Comparison of ENCODE assay signal across 17 cellular contexts in the genomic region with DNA sequence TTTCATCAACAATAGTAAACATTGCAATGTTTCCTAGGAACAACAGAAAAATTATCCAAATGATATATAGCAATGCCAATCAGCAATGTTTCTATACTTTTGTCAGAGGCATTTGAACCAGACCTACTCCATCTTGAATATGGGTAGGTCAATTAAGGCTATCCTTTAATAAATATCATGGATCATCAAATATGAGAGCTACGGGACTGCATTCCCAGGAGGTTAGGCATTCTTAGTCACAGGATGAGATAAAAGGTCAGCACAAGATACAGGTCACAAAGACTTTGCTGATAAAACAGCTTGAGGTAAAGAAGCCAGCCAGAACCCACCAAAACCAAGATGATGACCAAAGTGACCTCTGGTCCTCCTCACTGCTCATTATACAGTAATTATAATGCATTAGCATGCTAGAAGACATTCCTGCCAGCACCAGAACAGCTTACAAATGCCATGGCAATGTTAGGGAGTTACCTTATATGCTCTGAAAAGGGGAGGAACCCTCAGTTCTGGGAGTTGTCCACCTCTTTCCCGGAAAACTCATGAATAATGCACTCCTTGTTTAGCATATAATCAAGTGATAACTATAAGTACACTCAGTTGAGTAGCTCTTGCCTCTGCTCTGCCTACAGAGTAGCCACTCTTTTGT. TPM values are rescaled to one million over a fixed set of nuclear protein-coding genes. Genes with fewer than 3 reads are reported as not detected.
DNase-seq lines count a peak whose midpoint lies in the region; ATAC-seq, FAIRE-seq and TF ChIP-seq lines count a peak whose summit lies in the region.
"Had no signal": no experiment of that assay in that cellular context is flagged by ENCODE, and none has a peak within 500 bp of the region (broad histone marks: within the 10 kb centered on the region; RNA-seq: fewer than 3 reads in every experiment).

No MANE protein-coding gene starts in this region.

- DNase-seq in left ventricle myocardium inferior (no peak), right atrium auricular region (ENCODE audit: low spot score) (no peak), endothelial cell of umbilical vein (ENCODE audit: low read depth, low spot score) (no peak), CD14-positive monocyte (ENCODE audit: low spot score) (no peak), sciatic nerve (ENCODE audit: low spot score) (no peak)
- DNase-seq: activated B cell treated with CpG ODN at 0.5 μM for 24 hours; activated naive CD4-positive, alpha-beta T cell treated with anti-CD3 and anti-CD28 coated beads, Interleukin-2, amount 10 ng/mL, durations not matched to agents 7 days and 5 days; GDM1; heart right ventricle; kidney; NCI-H1694; NCI-H524 treated with DMSO at 0.1 percent for 48 hours; T-helper 1 cell had no signal

- H3K27ac Mint-ChIP-seq in CD14-positive monocyte: peak overlapping the region in 2 of 7 donors; percentile 42 to 95
- H3K27ac Mint-ChIP-seq: activated B cell treated with CpG ODN at 0.5 μM for 24 hours; activated naive CD4-positive, alpha-beta T cell treated with anti-CD3 and anti-CD28 coated beads, Interleukin-2, amount 10 ng/mL, durations not matched to agents 7 days and 5 days had no signal

- TF ChIP-seq POLR2A in endothelial cell of umbilical vein (IDR thresholded peaks at IDR 0.05; ENCODE audit: low read depth, low read length): no peak

- CTCF ChIA-PET in endothelial cell of umbilical vein (lab: Charles Lee): interaction anchor here (0.8 to 3.3 kb wide), 5 partner anchors 9 to 37 kb away, joined by 3 to 48 read pairs (median 7); partner anchors contain the start of gene SERPINB6

- no peaks in the 10 kb centered on the region for H4K20me1 ChIP-seq in endothelial cell of umbilical vein (replicated peaks; ENCODE audit: control insufficient read depth, extremely low read depth, insufficient read depth, low read length)

- no peaks in the 10 kb centered on the region for H3K9me3 ChIP-seq in left ventricle myocardium inferior (replicated peaks)
- no peaks in the 10 kb centered on the region for H3K9me3 ChIP-seq in right atrium auricular region
- H3K9me3 ChIP-seq in endothelial cell of umbilical vein (replicated peaks; ENCODE audit: control insufficient read depth, insufficient read depth, low read length): no peaks in the 10 kb centered on the region
- H3K9me3 ChIP-seq in mucosa of stomach (ENCODE audit: control insufficient read depth, low read length): no peaks in the 10 kb centered on the region
- H3K9me3 ChIP-seq: heart right ventricle had no signal

- no peaks in the 10 kb centered on the region for H3K27me3 Mint-ChIP-seq in CD14-positive monocyte (ENCODE audit: low read depth in 3 of 3)

- no TSS peak for BruUV-seq in endothelial cell of umbilical vein (replicated peaks; lab: Mats Ljungman, UMichigan)

- H3K27me3 ChIP-seq in left ventricle myocardium inferior (ENCODE audit: low read depth) (no peaks in the 10 kb centered on the region), right atrium auricular region (no peaks in the 10 kb centered on the region), endothelial cell of umbilical vein (ENCODE audit: control insufficient read depth in 2 of 2, insufficient read depth in 2 of 2, low read length in 2 of 2) (no peaks in the 10 kb centered on the region), mucosa of stomach (ENCODE audit: control insufficient read depth, insufficient read depth, low read length) (no peaks in the 10 kb centered on the region)
- H3K27me3 ChIP-seq: cardiac muscle cell, heart right ventricle had no signal

- H3K4me3 Mint-ChIP-seq in CD14-positive monocyte: no peak overlapping the region
- H3K4me3 Mint-ChIP-seq: activated B cell treated with CpG ODN at 0.5 μM for 24 hours; activated naive CD4-positive, alpha-beta T cell treated with anti-CD3 and anti-CD28 coated beads, Interleukin-2, amount 10 ng/mL, durations not matched to agents 7 days and 5 days had no signal

- dilution Hi-C loops in endothelial cell of umbilical vein (cut with MboI; ENCODE audit: extremely low pct_ligation_motif_present, low sequenced_read_pairs): no loop called here

- FAIRE-seq in endothelial cell of umbilical vein (lab: Jason Lieb, UNC): no peak
- FAIRE-seq: kidney had no signal

- no peak for TF ChIP-seq CTCF in left ventricle myocardium inferior (IDR thresholded peaks at IDR 0.05; ENCODE audit: borderline replicate concordance)
- no peak for TF ChIP-seq CTCF in right atrium auricular region (IDR thresholded peaks at IDR 0.05)
- TF ChIP-seq CTCF in endothelial cell of umbilical vein (IDR thresholded peaks at IDR 0.05; ENCODE audit: extremely low read depth in 1 of 2, insufficient read depth in 1 of 2, low read depth in 1 of 2, low read length in 2 of 2): no peak
- no peak for TF ChIP-seq CTCF in CD14-positive monocyte (IDR thresholded peaks at IDR 0.05)

- H3K79me2 ChIP-seq in endothelial cell of umbilical vein (ENCODE audit: control insufficient read depth, insufficient read depth, low read length): no peaks in the 10 kb centered on the region

- H3K9ac ChIP-seq in endothelial cell of umbilical vein (replicated peaks; ENCODE audit: extremely low read depth, insufficient read depth, low read length) (no peak overlapping the region), mucosa of stomach (ENCODE audit: low read length) (peak overlapping the region; percentile 1)

- H3K36me3 Mint-ChIP-seq in CD14-positive monocyte: no peaks in the 10 kb centered on the region
- H3K36me3 Mint-ChIP-seq: activated naive CD4-positive, alpha-beta T cell treated with anti-CD3 and anti-CD28 coated beads, Interleukin-2, amount 10 ng/mL, durations not matched to agents 7 days and 5 days had no signal

- H3K4me2 ChIP-seq in endothelial cell of umbilical vein (ENCODE audit: insufficient read depth, low read length): no peak overlapping the region

- H3K27ac ChIP-seq in left ventricle myocardium inferior (replicated peaks) (peak overlapping the region; percentile 74), right atrium auricular region (no peak overlapping the region), endothelial cell of umbilical vein (ENCODE audit: insufficient read depth, low read depth, low read length) (no peak overlapping the region)
- H3K27ac ChIP-seq: cardiac muscle cell had no signal

- intact Hi-C loops in left ventricle myocardium inferior (cut with micrococcal nuclease) (no loop called here), endothelial cell of umbilical vein (cut with micrococcal nuclease) (loop anchor here (2.0 kb wide), 1 partner anchor 19 kb away; no protein-coding TSS in a partner anchor), CD14-positive monocyte (cut with micrococcal nuclease) (loop anchor here in 1 of 2 donors (10.0 kb wide), 2 partner anchors 45 to 135 kb away; partner anchors contain the start of gene SERPINB1), sciatic nerve (cut with DNase I) (no loop called here)

- H3K4me3 ChIP-seq in left ventricle myocardium inferior (no peak overlapping the region), right atrium auricular region (no peak overlapping the region), endothelial cell of umbilical vein (replicated peaks in 1 of 3; ENCODE audit: insufficient read depth in 1 of 3, low read depth in 1 of 3, low read length in 3 of 3) (no peak overlapping the region), mucosa of stomach (ENCODE audit: low read length) (no peak overlapping the region)
- H3K4me3 ChIP-seq: cardiac muscle cell, heart right ventricle had no signal

- POLR2A ChIA-PET in endothelial cell of umbilical vein (lab: Charles Lee): interaction anchor here (1.3 kb wide), 1 partner anchor 9 kb away, joined by 3 read pairs; no protein-coding TSS in a partner anchor

- H3K36me3 ChIP-seq in left ventricle myocardium inferior (no peaks in the 10 kb centered on the region), right atrium auricular region (no peaks in the 10 kb centered on the region), endothelial cell of umbilical vein (ENCODE audit: control insufficient read depth in 2 of 2, extremely low read depth in 1 of 2, insufficient read depth in 2 of 2, low read length in 2 of 2) (no peaks in the 10 kb centered on the region), mucosa of stomach (ENCODE audit: control insufficient read depth, insufficient read depth, low read length) (no peaks in the 10 kb centered on the region)
- H3K36me3 ChIP-seq: cardiac muscle cell, heart right ventricle had no signal

- H3K4me1 Mint-ChIP-seq in CD14-positive monocyte: peaks cover 39% of the 10 kb centered on the region
- H3K4me1 Mint-ChIP-seq: activated B cell treated with CpG ODN at 0.5 μM for 24 hours; activated naive CD4-positive, alpha-beta T cell treated with anti-CD3 and anti-CD28 coated beads, Interleukin-2, amount 10 ng/mL, durations not matched to agents 7 days and 5 days had no signal

- no peaks in the 10 kb centered on the region for H3K9me3 Mint-ChIP-seq in CD14-positive monocyte
- H3K9me3 Mint-ChIP-seq: activated B cell treated with CpG ODN at 0.5 μM for 24 hours; activated naive CD4-positive, alpha-beta T cell treated with anti-CD3 and anti-CD28 coated beads, Interleukin-2, amount 10 ng/mL, durations not matched to agents 7 days and 5 days had no signal

- no peaks in the 10 kb centered on the region for H3K9me1 ChIP-seq in endothelial cell of umbilical vein (replicated peaks; ENCODE audit: control insufficient read depth, extremely low read depth, insufficient read depth, low read length)

- ATAC-seq in sciatic nerve (no peak), HG03135 (IDR thresholded peaks at IDR 0.05; ENCODE audit: unreplicated experiment) (no peak), GM18511 (IDR thresholded peaks at IDR 0.05; ENCODE audit: unreplicated experiment) (no peak)
- ATAC-seq: heart right ventricle had no signal

- H3K4me1 ChIP-seq in left ventricle myocardium inferior: peaks cover 41% of the 10 kb centered on the region
- H3K4me1 ChIP-seq in right atrium auricular region: peaks cover 0 to 33% of the 10 kb centered on the region in 2 donors
- peaks cover 38% of the 10 kb centered on the region for H3K4me1 ChIP-seq in endothelial cell of umbilical vein (ENCODE audit: control insufficient read depth, extremely low read depth, insufficient read depth, low read length)
- peaks cover 47% of the 10 kb centered on the region for H3K4me1 ChIP-seq in mucosa of stomach (ENCODE audit: control insufficient read depth, insufficient read depth, low read length)

- H2AFZ ChIP-seq in endothelial cell of umbilical vein (ENCODE audit: low read depth, low read length): peak overlapping the region; percentile 17

RNA-seq across cellular contexts. Expression of gene SERPINB6, which starts 8.6 kb away (rescaled TPM):
- total RNA-seq in left ventricle myocardium inferior: 233 TPM
- total RNA-seq in right atrium auricular region: 100 to 1,000 TPM; 181 to 184 TPM
- total RNA-seq in endothelial cell of umbilical vein: 145 and 155 TPM in 2 replicates
- 148 and 151 TPM in 2 replicates for polyA plus RNA-seq in endothelial cell of umbilical vein
- polyA plus RNA-seq in endothelial cell of umbilical vein (2011; cell fraction: cytosol; rRNA removed): 127 and 135 TPM in 2 replicates
- 173 and 181 TPM in 2 replicates for polyA plus RNA-seq in endothelial cell of umbilical vein (2011; cell fraction: nucleus; rRNA removed)
- 129 and 136 TPM in 2 replicates for polyA plus RNA-seq in endothelial cell of umbilical vein (2012)
- 120 and 126 TPM in 2 replicates for polyA minus RNA-seq in endothelial cell of umbilical vein
- polyA minus RNA-seq in endothelial cell of umbilical vein (2011; cell fraction: cytosol; rRNA and poly(A)+ RNA removed): 95.6 TPM
- 60.0 and 72.9 TPM in 2 replicates for polyA minus RNA-seq in endothelial cell of umbilical vein (2011; cell fraction: nucleus; rRNA and poly(A)+ RNA removed)
- polyA plus RNA-seq in CD14-positive monocyte: 100 to 1,000 TPM; 200 to 208 TPM
- 122 TPM for total RNA-seq in sciatic nerve

RNA-seq across cellular contexts. Expression of gene NQO2, which starts 19.8 kb away (rescaled TPM):
- 51.1 TPM for total RNA-seq in left ventricle myocardium inferior
- total RNA-seq in right atrium auricular region: 10 to 100 TPM; 37.6 to 68.1 TPM
- 27.6 and 31.6 TPM in 2 replicates for total RNA-seq in endothelial cell of umbilical vein
- polyA plus RNA-seq in endothelial cell of umbilical vein: 44.1 and 48.0 TPM in 2 replicates
- 52.6 and 52.8 TPM in 2 replicates for polyA plus RNA-seq in endothelial cell of umbilical vein (2011; cell fraction: cytosol; rRNA removed)
- polyA plus RNA-seq in endothelial cell of umbilical vein (2011; cell fraction: nucleus; rRNA removed): 25.0 and 26.4 TPM in 2 replicates
- 24.0 and 25.0 TPM in 2 replicates for polyA plus RNA-seq in endothelial cell of umbilical vein (2012)
- polyA minus RNA-seq in endothelial cell of umbilical vein: 34.7 and 35.6 TPM in 2 replicates
- polyA minus RNA-seq in endothelial cell of umbilical vein (2011; cell fraction: cytosol; rRNA and poly(A)+ RNA removed): 57.5 TPM
- polyA minus RNA-seq in endothelial cell of umbilical vein (2011; cell fraction: nucleus; rRNA and poly(A)+ RNA removed): 4.3 and 5.4 TPM in 2 replicates
- 100 to 1,000 TPM; 146 to 281 TPM for polyA plus RNA-seq in CD14-positive monocyte
- total RNA-seq in sciatic nerve: 30.1 TPM
